16 cellular contexts compared by ENCODE assay signal in the genomic region with DNA sequence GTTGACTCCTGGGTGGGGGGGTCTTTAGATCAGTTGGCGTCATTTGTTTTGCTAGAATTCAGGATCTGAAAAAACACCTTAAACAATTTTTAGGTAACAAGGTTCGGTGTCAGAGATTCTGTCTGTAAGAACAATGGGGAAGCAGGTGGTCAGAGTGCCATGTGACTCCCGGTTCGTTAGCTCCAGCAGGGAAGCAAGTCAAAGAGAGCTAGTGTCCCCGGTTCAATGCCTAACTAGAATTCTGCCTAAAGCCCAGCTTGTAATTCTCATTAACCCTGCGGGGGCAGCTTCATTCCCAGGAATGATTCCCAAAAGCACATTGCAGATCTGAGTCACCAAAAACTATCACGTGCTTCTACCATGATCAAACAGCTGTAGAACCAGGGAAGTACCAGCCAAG.
"Had no signal": no experiment of that assay in that cellular context is flagged by ENCODE, and none has a peak within 500 bp of the region (broad histone marks: within the 10 kb centered on the region; RNA-seq: fewer than 3 reads in every experiment).

No MANE protein-coding gene starts in this region.

- DNase-seq: activated CD4-positive, alpha-beta T cell treated with anti-CD3 and anti-CD28 coated beads, Interleukin-2, amount 10 ng/mL, durations not matched to agents 24 days and 14 days; activated CD4-positive, CD25-positive, alpha-beta regulatory T cell; activated CD8-positive, alpha-beta memory T cell treated with anti-CD3 and anti-CD28 coated beads, Interleukin-2, amount 50 U/mL, for 4 hours; activated CD8-positive, alpha-beta T cell treated with anti-CD3 and anti-CD28 coated beads, Interleukin-2, amount 10 ng/mL, durations not matched to agents 7 days and 5 days; anterior cingulate cortex; kidney; left ventricle myocardium superior; mesenchymal stem cell; ovary; sigmoid colon; stimulated activated CD4-positive, alpha-beta T cell treated with anti-CD3 and anti-CD28 coated beads, Interleukin-1b, Interleukin-23, amount 100 ng/mL, for 48 hours; stomach; T-helper 2 cell; testis; upper lobe of left lung had no signal

- H3K9me3 Mint-ChIP-seq: activated CD4-positive, alpha-beta T cell treated with anti-CD3 and anti-CD28 coated beads, Interleukin-2, amount 10 ng/mL, durations not matched to agents 24 days and 14 days had no signal

- H3K27me3 Mint-ChIP-seq: activated CD4-positive, alpha-beta T cell treated with anti-CD3 and anti-CD28 coated beads, Interleukin-2, amount 10 ng/mL, durations not matched to agents 24 days and 14 days had no signal

- H3K4me1 Mint-ChIP-seq: activated CD4-positive, alpha-beta T cell treated with anti-CD3 and anti-CD28 coated beads, Interleukin-2, amount 10 ng/mL, durations not matched to agents 24 days and 14 days had no signal

- H3K36me3 ChIP-seq: ovary, sigmoid colon, stomach, upper lobe of left lung had no signal

- H3K4me3 Mint-ChIP-seq: activated CD4-positive, alpha-beta T cell treated with anti-CD3 and anti-CD28 coated beads, Interleukin-2, amount 10 ng/mL, durations not matched to agents 24 days and 14 days; activated CD8-positive, alpha-beta T cell treated with anti-CD3 and anti-CD28 coated beads, Interleukin-2, amount 10 ng/mL, durations not matched to agents 7 days and 5 days; neural crest cell had no signal

- H3K27me3 ChIP-seq: ovary, sigmoid colon, stomach, testis, upper lobe of left lung had no signal

- H3K4me3 ChIP-seq: ovary, sigmoid colon, stomach, testis, upper lobe of left lung had no signal

- H3K27ac Mint-ChIP-seq: activated CD4-positive, alpha-beta T cell treated with anti-CD3 and anti-CD28 coated beads, Interleukin-2, amount 10 ng/mL, durations not matched to agents 24 days and 14 days; activated CD8-positive, alpha-beta T cell treated with anti-CD3 and anti-CD28 coated beads, Interleukin-2, amount 10 ng/mL, durations not matched to agents 7 days and 5 days had no signal

- H3K9me3 ChIP-seq: ovary, sigmoid colon, testis, upper lobe of left lung had no signal

- H3K4me1 ChIP-seq: sigmoid colon, stomach, testis, upper lobe of left lung had no signal

- H3K27ac ChIP-seq: ovary, sigmoid colon, stomach, testis, upper lobe of left lung had no signal
